Comparison of ENCODE assay signal across 21 cellular contexts in genomic region chr17:81103379-81103778, GRCh38.
"Had no signal": no experiment of that assay in that cellular context is flagged by ENCODE, and none has a peak within 500 bp of the region (broad histone marks: within the 10 kb centered on the region; RNA-seq: fewer than 3 reads in every experiment).

No MANE protein-coding gene starts in this region.

- H3K4me3 ChIP-seq: K562 had no signal

- H3K4me2 ChIP-seq: KMS-11, SK-N-SH had no signal

- H3K9me3 Mint-ChIP-seq: IgD-negative memory B cell had no signal

- H3K36me3 Mint-ChIP-seq: IgD-negative memory B cell had no signal

- H3K4me3 Mint-ChIP-seq: IgD-negative memory B cell had no signal

- H3K27ac Mint-ChIP-seq: IgD-negative memory B cell had no signal

- DNase-seq: Kasumi-1, MM.1S, NCI-H1092 treated with DMSO at 0.1 percent for 48 hours, NCI-H1436, NCI-H187, NCI-H2029, NCI-H2081 treated with DMSO at 0.1 percent for 48 hours, NCI-H2171, NCI-H226, NCI-H446, NCI-H510A, NCI-H524 treated with DMSO at 0.1 percent for 48 hours, NCI-H69, NCI-H774, RPMI8226, SHP77, SK-N-SH, SW 1271 had no signal

- H3K27ac ChIP-seq: KMS-11 had no signal

- H3K4me1 Mint-ChIP-seq: IgD-negative memory B cell had no signal

- H3K9ac ChIP-seq: KMS-11, SK-N-SH had no signal

- H3K9me3 ChIP-seq: SK-N-SH had no signal
